Comparison of ENCODE assay signal across 11 cellular contexts in the genomic region with DNA sequence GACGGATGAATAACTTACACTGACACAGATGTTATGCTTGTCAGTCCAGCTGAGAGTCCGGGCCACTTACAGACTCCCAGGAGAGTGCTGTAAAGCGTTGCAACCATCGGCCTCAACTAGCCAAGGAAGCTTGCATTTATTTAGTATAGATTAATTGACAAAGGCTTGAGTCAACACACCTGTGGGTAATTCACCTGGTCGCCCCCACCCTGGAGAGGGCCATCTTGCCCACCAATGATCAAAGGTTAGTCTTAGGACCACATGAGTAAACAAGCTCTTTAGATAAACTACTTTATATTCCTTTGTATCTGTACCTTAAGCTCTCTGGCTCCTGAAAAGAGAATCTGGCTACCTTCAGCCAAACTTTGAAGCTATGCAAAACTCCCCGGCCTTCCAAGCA. TPM values are rescaled to one million over a fixed set of nuclear protein-coding genes. Genes with fewer than 3 reads are reported as not detected.
DNase-seq lines count a peak whose midpoint lies in the region; ATAC-seq and TF ChIP-seq lines count a peak whose summit lies in the region.
"Had no signal": no experiment of that assay in that cellular context is flagged by ENCODE, and none has a peak within 500 bp of the region (broad histone marks: within the 10 kb centered on the region; RNA-seq: fewer than 3 reads in every experiment).

No MANE protein-coding gene starts in this region.

- H3K36me3 Mint-ChIP-seq in endodermal cell (ENCODE audit: low read depth) (peaks cover 90% of the 10 kb centered on the region), immature natural killer cell (peaks cover 5 to 14% (median 10%) of the 10 kb centered on the region in 3 donors)

- H3K4me1 ChIP-seq in BLaER1 (no peaks in the 10 kb centered on the region), PC-3 (ENCODE audit: insufficient read depth, low read length) (peaks cover 57% of the 10 kb centered on the region), endodermal cell (ENCODE audit: control insufficient read depth, insufficient read depth, low read length) (peaks cover 3% of the 10 kb centered on the region), parathyroid adenoma (peaks cover 20% of the 10 kb centered on the region)
- H3K4me1 ChIP-seq: BE2C had no signal

- H3K27me3 ChIP-seq in BLaER1 = peaks cover 4% of the 10 kb centered on the region; the same call in 1 of the 2 replicates
- no peaks in the 10 kb centered on the region for H3K27me3 ChIP-seq in PC-3 (ENCODE audit: low read length)
- no peaks in the 10 kb centered on the region for H3K27me3 ChIP-seq in endodermal cell (ENCODE audit: control insufficient read depth, insufficient read depth, low read length, poor library complexity, severe bottlenecking)
- H3K27me3 ChIP-seq in parathyroid adenoma (ENCODE audit: control insufficient read depth, insufficient read depth, low read length) = no peaks in the 10 kb centered on the region
- H3K27me3 ChIP-seq: BE2C had no signal

- H3K27me3 Mint-ChIP-seq in endodermal cell (ENCODE audit: insufficient read depth) (no peaks in the 10 kb centered on the region), immature natural killer cell (ENCODE audit: low read depth in 3 of 3) (peaks cover 0 to 2% (median 0%) of the 10 kb centered on the region in 3 donors)
- H3K27me3 Mint-ChIP-seq: CD8-positive, alpha-beta memory T cell had no signal

- no peak overlapping the region for H2AFZ ChIP-seq in PC-3 (ENCODE audit: low read length)
- H2AFZ ChIP-seq in parathyroid adenoma = no peak overlapping the region

- intact Hi-C loops in PC-3 (cut with micrococcal nuclease) = loop anchor here (1.0 kb wide), 1 partner anchor 50 kb away; no protein-coding TSS in a partner anchor

- 95 to 97% methylated on average over 5 to 6 of the region's 6 CpGs for WGBS in endodermal cell (ENCODE audit: insufficient coverage in 1 of 2, insufficient read length in 1 of 2), 2 experiments

- CTCF ChIA-PET in PC-3 (lab: Charles Lee) = no interaction called here

- peaks cover 73% of the 10 kb centered on the region for H3K79me2 ChIP-seq in PC-3 (ENCODE audit: low read length)
- peaks cover 41% of the 10 kb centered on the region for H3K79me2 ChIP-seq in parathyroid adenoma

- no peaks in the 10 kb centered on the region for H3K9me2 ChIP-seq in PC-3 (replicated peaks; ENCODE audit: low read length)

- no peak for ATAC-seq in PC-3

- BruUV-seq in PC-3 (replicated peaks; lab: Mats Ljungman, UMichigan) = no TSS peak

- TF ChIP-seq CTCF in PC-3 (conservative IDR thresholded peaks at IDR 0.05; ENCODE audit: low read depth, low read length) (no peak), endodermal cell (conservative IDR thresholded peaks at IDR 0.05) (no peak), parathyroid adenoma (IDR thresholded peaks at IDR 0.05) (no peak)

- POLR2A ChIA-PET in PC-3 (lab: Charles Lee; ENCODE audit: unreplicated experiment) = no interaction called here

- peaks cover 68% of the 10 kb centered on the region for H3K9me3 Mint-ChIP-seq in endodermal cell
- no peaks in the 10 kb centered on the region for H3K9me3 Mint-ChIP-seq in immature natural killer cell
- H3K9me3 Mint-ChIP-seq: CD8-positive, alpha-beta memory T cell had no signal

- H3K36me3 ChIP-seq in BLaER1 (peaks cover 100% of the 10 kb centered on the region), PC-3 (ENCODE audit: low read depth, low read length) (peaks cover 9% of the 10 kb centered on the region; the same call in 1 of the 2 replicates), endodermal cell (ENCODE audit: control insufficient read depth, insufficient read depth, low read length) (peaks cover 79% of the 10 kb centered on the region), parathyroid adenoma (ENCODE audit: control insufficient read depth, insufficient read depth, low read length) (no peaks in the 10 kb centered on the region)

- peaks cover 14% of the 10 kb centered on the region for H3F3A ChIP-seq in PC-3 (ENCODE audit: low read length, unreplicated experiment)

- H3K27ac Mint-ChIP-seq in endodermal cell = no peak overlapping the region
- peak overlapping the region in 1 of 6 donors; percentile 64 for H3K27ac Mint-ChIP-seq in immature natural killer cell
- H3K27ac Mint-ChIP-seq: CD14-positive monocyte had no signal

- H3K27ac ChIP-seq in BLaER1 (no peak overlapping the region), PC-3 (ENCODE audit: low read length) (no peak overlapping the region), endodermal cell (ENCODE audit: low read depth, low read length) (no peak overlapping the region), parathyroid adenoma (no peak overlapping the region)

- H3K4me1 Mint-ChIP-seq in endodermal cell (peaks cover 15% of the 10 kb centered on the region), immature natural killer cell (peaks cover 23 to 58% of the 10 kb centered on the region in 2 donors)

- H3K9me3 ChIP-seq in BLaER1 (peaks cover 95% of the 10 kb centered on the region), PC-3 (ENCODE audit: low read length) (no peaks in the 10 kb centered on the region), endodermal cell (ENCODE audit: control insufficient read depth, low read length) (peaks cover 54% of the 10 kb centered on the region), parathyroid adenoma (ENCODE audit: control insufficient read depth, low read length) (no peaks in the 10 kb centered on the region)
- H3K9me3 ChIP-seq: BE2C had no signal

- peaks cover 31% of the 10 kb centered on the region; the same call in 1 of the 2 replicates for H4K20me1 ChIP-seq in BLaER1
- no peaks in the 10 kb centered on the region; the same call in 1 of the 2 replicates for H4K20me1 ChIP-seq in PC-3 (ENCODE audit: low read length)

- H3K4me3 ChIP-seq in BLaER1 = 0 out of 2 replicates have a peak overlapping the region, but pooled peaks have one; percentile 17
- H3K4me3 ChIP-seq in PC-3 (ENCODE audit: low read length) = no peak overlapping the region
- peak overlapping the region; percentile 61 for H3K4me3 ChIP-seq in endodermal cell (ENCODE audit: low read length)
- H3K4me3 ChIP-seq in parathyroid adenoma (ENCODE audit: low read depth, low read length) = no peak overlapping the region

- DNase-seq in PC-3 = no peak
- DNase-seq in endodermal cell = no peak
- no peak for DNase-seq in immature natural killer cell
- no peak for DNase-seq in NCI-H187 (lab: John Stamatoyannopoulos, UW)
- DNase-seq in GM19240 (ENCODE audit: insufficient read length, low spot score) = no peak
- DNase-seq: BE2C; CD8-positive, alpha-beta memory T cell; GF-D8 had no signal

- H3K4me2 ChIP-seq in BLaER1 = no peak overlapping the region
- 0 out of 2 replicates have a peak overlapping the region, but pooled peaks have one; percentile 8 for H3K4me2 ChIP-seq in PC-3 (ENCODE audit: low read length)
- peak overlapping the region; percentile 23 for H3K4me2 ChIP-seq in parathyroid adenoma (ENCODE audit: low read length)

- H3K4me3 Mint-ChIP-seq in endodermal cell (no peak overlapping the region), immature natural killer cell (no peak overlapping the region)
- H3K4me3 Mint-ChIP-seq: CD14-positive monocyte; CD8-positive, alpha-beta memory T cell had no signal

- H3K9ac ChIP-seq in BLaER1 (no peak overlapping the region), PC-3 (ENCODE audit: low read length) (no peak overlapping the region), endodermal cell (ENCODE audit: extremely low read depth, low read length, poor library complexity, severe bottlenecking) (no peak overlapping the region), parathyroid adenoma (no peak overlapping the region)

RNA-seq across cellular contexts. Expression of a gene that starts 51.0 kb away (rescaled TPM):
- total RNA-seq in PC-3 (2014; rRNA removed) (32.6 and 53.8 TPM in 2 replicates), endodermal cell (10 to 100 TPM; 58.7 to 76.6 TPM)
- 68.8 TPM for polyA plus RNA-seq in endodermal cell (2013, experiment 1 of 2)
- polyA plus RNA-seq in endodermal cell (2013, experiment 2 of 2) = 63.1 TPM
- polyA plus RNA-seq in immature natural killer cell = 10 to 100 TPM; 20.2 to 34.1 (median 21.7) TPM

Comparison
In these comparisons a context has a peak if more than half of its experiments do, and no peak if none do; other contexts are left out.
1. H3K4me3 ChIP-seq: peak in BLaER1 (single experiment) and endodermal cell (single experiment); none in PC-3 (single experiment) and parathyroid adenoma (single experiment).